Comparison of ENCODE assay signal across 17 cellular contexts in genomic region chr4:24799544-24800272, GRCh38. TPM values are rescaled to one million over a fixed set of nuclear protein-coding genes. Genes with fewer than 3 reads are reported as not detected.
A peak's percentile ranks its signal among the peaks of the same experiment; 100 is the strongest.
DNase-seq lines count a peak whose midpoint lies in the region; ATAC-seq and TF ChIP-seq lines count a peak whose summit lies in the region.
"Had no signal": no experiment of that assay in that cellular context is flagged by ENCODE, and none has a peak within 500 bp of the region (broad histone marks: within the 10 kb centered on the region; RNA-seq: fewer than 3 reads in every experiment).

No MANE protein-coding gene starts in this region.

- no peaks in the 10 kb centered on the region for H3K79me1 ChIP-seq in mesendoderm (ENCODE audit: low read length)

- H3K36me3 ChIP-seq in mesendoderm (ENCODE audit: control insufficient read depth, insufficient read depth, low read length) (no peaks in the 10 kb centered on the region), testis (ENCODE audit: low read depth, missing control alignments) (no peaks in the 10 kb centered on the region)
- H3K36me3 ChIP-seq: cardiac muscle cell, MG63 had no signal

- no peaks in the 10 kb centered on the region for H3K4me1 Mint-ChIP-seq in activated naive CD8-positive, alpha-beta T cell treated with anti-CD3 and anti-CD28 coated beads, Interleukin-2, amount 50 U/mL, for 24 hours
- peaks cover 2% of the 10 kb centered on the region for H3K4me1 Mint-ChIP-seq in activated naive CD8-positive, alpha-beta T cell treated with anti-CD3 and anti-CD28 coated beads for 36 hours

- ATAC-seq in activated naive CD8-positive, alpha-beta T cell treated with anti-CD3 and anti-CD28 coated beads, Interleukin-2, amount 50 U/mL, for 24 hours = peak; percentile 20
- ATAC-seq: CD8-positive, alpha-beta T cell had no signal

- no peak overlapping the region for H3K4ac ChIP-seq in mesendoderm (ENCODE audit: low read depth, low read length)

- no peak overlapping the region for H2AK5ac ChIP-seq in mesendoderm (ENCODE audit: low read length)

- H4K5ac ChIP-seq in mesendoderm (ENCODE audit: low read length) = no peak overlapping the region

- peak overlapping the region; percentile 48 for H3K4me2 ChIP-seq in mesendoderm (ENCODE audit: low read length)

- peak overlapping the region; percentile 70 for H3K23ac ChIP-seq in mesendoderm (ENCODE audit: low read length)

- H2BK5ac ChIP-seq in mesendoderm (ENCODE audit: low read length) = no peak overlapping the region

- no peak overlapping the region for H3K4me3 Mint-ChIP-seq in activated naive CD8-positive, alpha-beta T cell treated with anti-CD3 and anti-CD28 coated beads, Interleukin-2, amount 50 U/mL, for 24 hours
- H3K4me3 Mint-ChIP-seq in activated naive CD8-positive, alpha-beta T cell treated with anti-CD3 and anti-CD28 coated beads for 36 hours = no peak overlapping the region
- H3K4me3 Mint-ChIP-seq: CD8-positive, alpha-beta T cell; immature natural killer cell had no signal

- no peak overlapping the region for H2BK120ac ChIP-seq in mesendoderm (ENCODE audit: low read depth, low read length)

- no peak overlapping the region for H4K8ac ChIP-seq in mesendoderm (ENCODE audit: low read depth, low read length)

- H3K4me3 ChIP-seq in mesendoderm (ENCODE audit: low read length) (no peak overlapping the region), testis (peak overlapping the region; percentile 41 to 47)
- H3K4me3 ChIP-seq: cardiac muscle cell, MG63 had no signal

- peaks cover 43% of the 10 kb centered on the region for H3K27me3 Mint-ChIP-seq in activated naive CD8-positive, alpha-beta T cell treated with anti-CD3 and anti-CD28 coated beads, Interleukin-2, amount 50 U/mL, for 24 hours
- H3K27me3 Mint-ChIP-seq in activated naive CD8-positive, alpha-beta T cell treated with anti-CD3 and anti-CD28 coated beads for 36 hours = peaks cover 59% of the 10 kb centered on the region

- peak overlapping the region; percentile 64 for H3K56ac ChIP-seq in mesendoderm (ENCODE audit: low read length)

- H3K9me3 Mint-ChIP-seq in activated naive CD8-positive, alpha-beta T cell treated with anti-CD3 and anti-CD28 coated beads, Interleukin-2, amount 50 U/mL, for 24 hours = no peaks in the 10 kb centered on the region
- H3K9me3 Mint-ChIP-seq in activated naive CD8-positive, alpha-beta T cell treated with anti-CD3 and anti-CD28 coated beads for 36 hours = no peaks in the 10 kb centered on the region
- H3K9me3 Mint-ChIP-seq: CD8-positive, alpha-beta T cell had no signal

- intact Hi-C loops in testis (cut with DNase I; ENCODE audit: low total_unique reads) = no loop called here

- H3K36me3 Mint-ChIP-seq in activated naive CD8-positive, alpha-beta T cell treated with anti-CD3 and anti-CD28 coated beads, Interleukin-2, amount 50 U/mL, for 24 hours (ENCODE audit: low read depth) = no peaks in the 10 kb centered on the region
- H3K36me3 Mint-ChIP-seq in activated naive CD8-positive, alpha-beta T cell treated with anti-CD3 and anti-CD28 coated beads for 36 hours = no peaks in the 10 kb centered on the region
- H3K36me3 Mint-ChIP-seq: CD8-positive, alpha-beta T cell; immature natural killer cell had no signal

- peak overlapping the region; percentile 33 for H3K9ac ChIP-seq in mesendoderm (ENCODE audit: low read length)

- TF ChIP-seq POLR2A in erythroblast (IDR thresholded peaks at IDR 0.05; ENCODE audit: low read length) = no peak
- no peak for TF ChIP-seq POLR2A in testis (IDR thresholded peaks at IDR 0.05)

- H3K27ac Mint-ChIP-seq in activated naive CD8-positive, alpha-beta T cell treated with anti-CD3 and anti-CD28 coated beads, Interleukin-2, amount 50 U/mL, for 24 hours = no peak overlapping the region
- H3K27ac Mint-ChIP-seq in activated naive CD8-positive, alpha-beta T cell treated with anti-CD3 and anti-CD28 coated beads for 36 hours = no peak overlapping the region
- H3K27ac Mint-ChIP-seq: CD8-positive, alpha-beta T cell; immature natural killer cell had no signal

- no peak for TF ChIP-seq CTCF in testis (IDR thresholded peaks at IDR 0.05)

- DNase-seq in activated naive CD8-positive, alpha-beta T cell treated with anti-CD3 and anti-CD28 coated beads, Interleukin-2, amount 50 U/mL, for 24 hours = no peak
- no peak for DNase-seq in activated naive CD8-positive, alpha-beta T cell treated with anti-CD3 and anti-CD28 coated beads for 36 hours
- DNase-seq in erythroblast (lab: John Stamatoyannopoulos, UW) (peak; percentile 5 to 31), mesendoderm (peak; percentile 8), testis (no peak), foreskin melanocyte (no peak), NOMO-1 treated with dmso at 0.1 percent for 144 hours (lab: John Stamatoyannopoulos, UW; ENCODE audit: unreplicated experiment) (no peak), putamen (ENCODE audit: low spot score) (no peak)
- DNase-seq: 8988T; activated CD8-positive, alpha-beta memory T cell treated with anti-CD3 and anti-CD28 coated beads for 24 hours; activated gamma-delta T cell treated with Interleukin-2 at 50 U/mL for 16 hours; CD8-positive, alpha-beta T cell; immature natural killer cell; MG63; NCI-H2081 treated with DMSO at 0.1 percent for 48 hours; SIG-M5 had no signal

- no CpG with 5 or more reads among the region's 102 CpGs for WGBS in mesendoderm (ENCODE audit: extremely low coverage, insufficient coverage, low lambda C conversion rate)
- WGBS in testis, 2 donors = 33 to 50% methylated on average over 17 to 98 of the region's 102 CpGs

- no peaks in the 10 kb centered on the region for H3K79me2 ChIP-seq in mesendoderm (ENCODE audit: control insufficient read depth, insufficient read depth, low read length)

- H3K18ac ChIP-seq in mesendoderm (ENCODE audit: low read length) = no peak overlapping the region

- H3K27me3 ChIP-seq in mesendoderm (ENCODE audit: insufficient read depth, low read length, poor library complexity) (peaks cover 26% of the 10 kb centered on the region), testis (no peaks in the 10 kb centered on the region)
- H3K27me3 ChIP-seq: MG63 had no signal

- H3K4me1 ChIP-seq in mesendoderm (ENCODE audit: control insufficient read depth, low read depth, low read length) = peaks cover 8% of the 10 kb centered on the region
- H3K4me1 ChIP-seq in testis = peaks cover 14% of the 10 kb centered on the region

- H2BK15ac ChIP-seq in mesendoderm (replicated peaks; ENCODE audit: low read depth) = no peak overlapping the region

- H3K9me3 ChIP-seq in testis = no peaks in the 10 kb centered on the region
- H3K9me3 ChIP-seq: MG63 had no signal

- no peak overlapping the region for H3K27ac ChIP-seq in mesendoderm (ENCODE audit: low read depth, low read length)
- no peak overlapping the region for H3K27ac ChIP-seq in testis
- H3K27ac ChIP-seq: cardiac muscle cell had no signal

RNA-seq across cellular contexts. Expression of gene SOD3, which starts 4.3 kb away (rescaled TPM):
- not detected for total RNA-seq in activated naive CD8-positive, alpha-beta T cell treated with anti-CD3 and anti-CD28 coated beads for 36 hours
- polyA plus RNA-seq in mesendoderm (2013, experiment 1 of 2) = 0.87 TPM
- polyA plus RNA-seq in mesendoderm (2013, experiment 2 of 2) = 0.92 TPM
- 100 to 1,000 TPM; 354 to 355 TPM for total RNA-seq in testis
- polyA plus RNA-seq in testis (ENCODE audit: insufficient read depth, low read depth, low replicate concordance) = 136 TPM
- total RNA-seq: CD8-positive, alpha-beta T cell had no signal
- polyA plus RNA-seq: immature natural killer cell had no signal

Comparison
In these comparisons a context has a peak if more than half of its experiments do, and no peak if none do; other contexts are left out.
1. DNase-seq: peak in erythroblast (2 of 2) and mesendoderm (single experiment); none in activated naive CD8-positive, alpha-beta T cell treated with anti-CD3 and anti-CD28 coated beads, Interleukin-2, amount 50 U/mL, for 24 hours (single experiment), activated naive CD8-positive, alpha-beta T cell treated with anti-CD3 and anti-CD28 coated beads for 36 hours (single experiment), testis (single experiment), foreskin melanocyte (single experiment), NOMO-1 treated with dmso at 0.1 percent for 144 hours (single experiment) and putamen (single experiment).
2. RNA of gene SOD3, which starts 4.3 kb away (total RNA-seq): 354 to 355 TPM in testis; not detected in activated naive CD8-positive, alpha-beta T cell treated with anti-CD3 and anti-CD28 coated beads for 36 hours; every median in the first group is over 100 times any median in the second.